ENCODE assay signal across 11 cellular contexts in genomic region chrX:9285342-9285771, GRCh38.
DNase-seq lines count a peak whose midpoint lies in the region; ATAC-seq and FAIRE-seq lines count a peak whose summit lies in the region.
"Had no signal": no experiment of that assay in that cellular context is flagged by ENCODE, and none has a peak within 500 bp of the region (broad histone marks: within the 10 kb centered on the region; RNA-seq: fewer than 3 reads in every experiment).

No MANE protein-coding gene starts in this region.

- no peaks in the 10 kb centered on the region for H3K9me3 Mint-ChIP-seq in natural killer cell treated with Interleukin-12 subunit alpha and Interleukin-12 subunit beta and Interleukin-15 and Interleukin-18, amount 100 ng/mL, for 72 hours
- H3K9me3 Mint-ChIP-seq in stimulated activated naive B cell treated with anti-CD40 and anti-IgM and Interleukin-4, amounts not matched to agents 10 μg/mL and 1 μg/mL and 100 μg/mL, for 72 hours = no peaks in the 10 kb centered on the region

- ATAC-seq in natural killer cell treated with Interleukin-12 subunit alpha and Interleukin-12 subunit beta and Interleukin-15 and Interleukin-18, amount 100 ng/mL, for 72 hours = peak; percentile 85 to 93
- ATAC-seq in stimulated activated naive B cell treated with anti-CD40 and anti-IgM and Interleukin-4, amounts not matched to agents 10 μg/mL and 1 μg/mL and 100 μg/mL, for 72 hours (replicated peaks) = peak; percentile 96
- no peak for ATAC-seq in left colon
- no peak for ATAC-seq in GM18519 (IDR thresholded peaks at IDR 0.05; ENCODE audit: low FRiP score, unreplicated experiment)
- ATAC-seq: Panc1 had no signal

- H3K4me1 Mint-ChIP-seq in natural killer cell treated with Interleukin-12 subunit alpha and Interleukin-12 subunit beta and Interleukin-15 and Interleukin-18, amount 100 ng/mL, for 72 hours (ENCODE audit: low read depth in 2 of 2) = peaks cover 27 to 31% of the 10 kb centered on the region in 2 donors
- H3K4me1 Mint-ChIP-seq in stimulated activated naive B cell treated with anti-CD40 and anti-IgM and Interleukin-4, amounts not matched to agents 10 μg/mL and 1 μg/mL and 100 μg/mL, for 72 hours = peaks cover 6 to 28% of the 10 kb centered on the region in 2 donors

- intact Hi-C loops in left colon (cut with DNase I, micrococcal nuclease) = no loop called here

- DNase-seq in activated T-cell treated with anti-CD3 and anti-CD28 coated beads for 1 hour (ENCODE audit: low read depth) (peak; percentile 1), left colon (no peak), frontal cortex (ENCODE audit: low spot score in 2 of 2) (no peak)
- no peak for DNase-seq in activated T-cell treated with anti-CD3 and anti-CD28 coated beads, Interleukin-2, amount 50 U/mL, for 1 hour
- DNase-seq in activated CD8-positive, alpha-beta memory T cell treated with anti-CD3 and anti-CD28 coated beads, Interleukin-2, amount 50 U/mL, for 4 hours = peak; percentile 62
- peak; percentile 66 for DNase-seq in natural killer cell treated with Interleukin-12 subunit alpha and Interleukin-12 subunit beta and Interleukin-15 and Interleukin-18, amount 100 ng/mL, for 72 hours (ENCODE audit: low spot score)
- peak; percentile 61 for DNase-seq in stimulated activated naive B cell treated with anti-CD40 and anti-IgM and Interleukin-4, amounts not matched to agents 10 μg/mL and 1 μg/mL and 100 μg/mL, for 72 hours
- DNase-seq: DND-41, esophagus squamous epithelium had no signal

- H3K27me3 Mint-ChIP-seq in natural killer cell treated with Interleukin-12 subunit alpha and Interleukin-12 subunit beta and Interleukin-15 and Interleukin-18, amount 100 ng/mL, for 72 hours = no peaks in the 10 kb centered on the region
- peaks cover 13 to 15% of the 10 kb centered on the region in 2 donors for H3K27me3 Mint-ChIP-seq in stimulated activated naive B cell treated with anti-CD40 and anti-IgM and Interleukin-4, amounts not matched to agents 10 μg/mL and 1 μg/mL and 100 μg/mL, for 72 hours

- no peaks in the 10 kb centered on the region for H3K36me3 Mint-ChIP-seq in natural killer cell treated with Interleukin-12 subunit alpha and Interleukin-12 subunit beta and Interleukin-15 and Interleukin-18, amount 100 ng/mL, for 72 hours
- H3K36me3 Mint-ChIP-seq in stimulated activated naive B cell treated with anti-CD40 and anti-IgM and Interleukin-4, amounts not matched to agents 10 μg/mL and 1 μg/mL and 100 μg/mL, for 72 hours = no peaks in the 10 kb centered on the region

- peak overlapping the region; percentile 50 to 75 for H3K27ac Mint-ChIP-seq in natural killer cell treated with Interleukin-12 subunit alpha and Interleukin-12 subunit beta and Interleukin-15 and Interleukin-18, amount 100 ng/mL, for 72 hours
- H3K27ac Mint-ChIP-seq in stimulated activated naive B cell treated with anti-CD40 and anti-IgM and Interleukin-4, amounts not matched to agents 10 μg/mL and 1 μg/mL and 100 μg/mL, for 72 hours = peak overlapping the region; percentile 28

- no peak for FAIRE-seq in frontal cortex (lab: Jason Lieb, UNC)

- peak overlapping the region; percentile 71 for H3K4me3 Mint-ChIP-seq in natural killer cell treated with Interleukin-12 subunit alpha and Interleukin-12 subunit beta and Interleukin-15 and Interleukin-18, amount 100 ng/mL, for 72 hours
- peak overlapping the region in 1 of 2 donors; percentile 16 for H3K4me3 Mint-ChIP-seq in stimulated activated naive B cell treated with anti-CD40 and anti-IgM and Interleukin-4, amounts not matched to agents 10 μg/mL and 1 μg/mL and 100 μg/mL, for 72 hours

Comparison
In these comparisons a context has a peak if more than half of its experiments do, and no peak if none do; other contexts are left out.
1. DNase-seq: peak in activated T-cell treated with anti-CD3 and anti-CD28 coated beads for 1 hour (single experiment), activated CD8-positive, alpha-beta memory T cell treated with anti-CD3 and anti-CD28 coated beads, Interleukin-2, amount 50 U/mL, for 4 hours (single experiment), natural killer cell treated with Interleukin-12 subunit alpha and Interleukin-12 subunit beta and Interleukin-15 and Interleukin-18, amount 100 ng/mL, for 72 hours (single experiment) and stimulated activated naive B cell treated with anti-CD40 and anti-IgM and Interleukin-4, amounts not matched to agents 10 μg/mL and 1 μg/mL and 100 μg/mL, for 72 hours (single experiment); none in activated T-cell treated with anti-CD3 and anti-CD28 coated beads, Interleukin-2, amount 50 U/mL, for 1 hour (single experiment), left colon (0 of 2) and frontal cortex (0 of 2).
2. ATAC-seq: peak in natural killer cell treated with Interleukin-12 subunit alpha and Interleukin-12 subunit beta and Interleukin-15 and Interleukin-18, amount 100 ng/mL, for 72 hours (2 of 2) and stimulated activated naive B cell treated with anti-CD40 and anti-IgM and Interleukin-4, amounts not matched to agents 10 μg/mL and 1 μg/mL and 100 μg/mL, for 72 hours (2 of 2); none in left colon (single experiment) and GM18519 (single experiment).